In genomic region chr12:130418261-130418660, GRCh38 we compare ENCODE assay signal across 22 cellular contexts.
"Had no signal": no experiment of that assay in that cellular context is flagged by ENCODE, and none has a peak within 500 bp of the region (broad histone marks: within the 10 kb centered on the region; RNA-seq: fewer than 3 reads in every experiment).

No MANE protein-coding gene starts in this region.

- H3K36me3 ChIP-seq: gastrocnemius medialis, ovary, right lobe of liver, suprapubic skin, transverse colon had no signal

- H3K9me3 Mint-ChIP-seq: endodermal cell; memory B cell; natural killer cell; stimulated activated naive CD8-positive, alpha-beta T cell treated with anti-CD3 and anti-CD28 coated beads, Interleukin-15, amount 100 ng/mL, for 72 hours had no signal

- H3K4me3 Mint-ChIP-seq: endodermal cell; memory B cell; natural killer cell; stimulated activated naive CD8-positive, alpha-beta T cell treated with anti-CD3 and anti-CD28 coated beads, Interleukin-15, amount 100 ng/mL, for 72 hours had no signal

- H3K9me3 ChIP-seq: gastrocnemius medialis, ovary, psoas muscle, right lobe of liver, suprapubic skin, transverse colon had no signal

- H3K4me1 Mint-ChIP-seq: endodermal cell; memory B cell; natural killer cell; stimulated activated naive CD8-positive, alpha-beta T cell treated with anti-CD3 and anti-CD28 coated beads, Interleukin-15, amount 100 ng/mL, for 72 hours had no signal

- H3K27me3 Mint-ChIP-seq: memory B cell had no signal

- FAIRE-seq: kidney, small intestine had no signal

- H3K27ac ChIP-seq: dorsolateral prefrontal cortex, epithelial cell of prostate, gastrocnemius medialis, ovary, psoas muscle, right lobe of liver, suprapubic skin, transverse colon had no signal

- H3K4me3 ChIP-seq: dorsolateral prefrontal cortex, gastrocnemius medialis, lung, ovary, psoas muscle, right lobe of liver, suprapubic skin, transverse colon had no signal

- DNase-seq: cerebellar nuclear complex; dorsolateral prefrontal cortex; effector CD8-positive, alpha-beta T cell; foreskin fibroblast; gastrocnemius medialis; kidney; natural killer cell; ovary; posterior cingulate gyrus; psoas muscle; small intestine; stimulated activated CD4-positive, alpha-beta T cell treated with anti-CD3 and anti-CD28 coated beads, Interleukin-15, amount 100 ng/mL, for 24 hours; stimulated activated CD4-positive, alpha-beta T cell treated with anti-CD3 and anti-CD28 coated beads, Interleukin-2, amount 100 ng/mL, for 48 hours; stimulated activated naive CD4-positive, alpha-beta T cell; stimulated activated naive CD8-positive, alpha-beta T cell treated with anti-CD3 and anti-CD28 coated beads, Interleukin-15, amount 100 ng/mL, for 72 hours; transverse colon had no signal

- H3K4me1 ChIP-seq: gastrocnemius medialis, psoas muscle, right lobe of liver, suprapubic skin, transverse colon had no signal

- H3K36me3 Mint-ChIP-seq: memory B cell, natural killer cell had no signal

- H3K27ac Mint-ChIP-seq: endodermal cell, memory B cell, natural killer cell had no signal
